Comparison of ENCODE assay signal across 19 cellular contexts in the genomic region with DNA sequence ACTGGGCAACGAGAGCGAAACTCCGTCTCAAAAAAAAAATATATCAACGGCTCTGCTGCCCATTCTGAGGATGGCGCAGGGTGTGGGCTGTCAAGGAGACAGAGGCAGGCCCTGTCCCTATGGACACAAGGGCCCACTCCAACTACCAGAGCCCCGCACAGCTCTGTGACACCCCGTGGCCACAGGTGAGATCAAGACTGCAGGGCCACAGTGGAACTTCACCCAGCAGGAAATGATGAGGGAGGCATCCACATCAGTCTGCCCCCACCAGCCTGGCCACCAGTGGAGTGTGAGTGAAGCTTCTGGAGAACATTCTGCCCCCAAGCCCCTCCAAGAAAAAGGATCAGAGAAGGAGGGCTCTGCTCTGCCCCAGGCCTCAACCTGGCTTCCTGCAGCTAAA.
"Had no signal": no experiment of that assay in that cellular context is flagged by ENCODE, and none has a peak within 500 bp of the region (broad histone marks: within the 10 kb centered on the region; RNA-seq: fewer than 3 reads in every experiment).

No MANE protein-coding gene starts in this region.

- H3K9me3 ChIP-seq: MG63 had no signal

- H3K4me3 ChIP-seq: MG63 had no signal

- DNase-seq: IMR-90, Karpas-422, KG1, MG63, NCI-H1092, NCI-H1105 treated with DMSO at 0.1 percent for 48 hours, NCI-H1417 treated with DMSO at 0.1 percent for 48 hours, NCI-H146, NCI-H1694 treated with DMSO at 0.1 percent for 48 hours, NCI-H1930, NCI-H2081, NCI-H2107, NCI-H2227 treated with DMSO at 0.1 percent for 48 hours, NCI-H524, NCI-H69, NCI-H774, PC-3, SHP77 had no signal

- ATAC-seq: PC-3, SK-N-SH treated with all-trans-retinoic acid at 6 μM for 48 hours had no signal

- H3K27me3 ChIP-seq: MG63 had no signal
